Comparison of ENCODE assay signal across 24 cellular contexts in genomic region chr2:159051656-159052055, GRCh38.
DNase-seq lines count a peak whose midpoint lies in the region; ATAC-seq and TF ChIP-seq lines count a peak whose summit lies in the region.
"Had no signal": no experiment of that assay in that cellular context is flagged by ENCODE, and none has a peak within 500 bp of the region (broad histone marks: within the 10 kb centered on the region; RNA-seq: fewer than 3 reads in every experiment).

No MANE protein-coding gene starts in this region.

- peak overlapping the region in 1 of 2 donors; percentile 62 for H3K27ac ChIP-seq in aorta (ENCODE audit: low read depth in 1 of 2, low read length in 2 of 2)
- H3K27ac ChIP-seq: thyroid gland had no signal

- H3K9me3 ChIP-seq in aorta (ENCODE audit: control insufficient read depth, low read length): no peaks in the 10 kb centered on the region
- H3K9me3 ChIP-seq: thyroid gland had no signal

- no peak for TF ChIP-seq CTCF in osteocyte (IDR thresholded peaks at IDR 0.05)

- DNase-seq in left ventricle myocardium superior: no peak
- DNase-seq in Right ventricle myocardium superior: no peak
- DNase-seq in fibroblast of peridontal ligament (ENCODE audit: extremely low read depth): peak; percentile 65
- no peak for DNase-seq in osteocyte (ENCODE audit: extremely low spot score, unreplicated experiment)
- DNase-seq in aorta: peak in 1 of 2 donors; percentile 55
- no peak for DNase-seq in DMS53 (lab: John Stamatoyannopoulos, UW)
- DNase-seq in NCI-H1417 (lab: John Stamatoyannopoulos, UW): no peak
- no peak for DNase-seq in NCI-H446 treated with DMSO at 0.1 percent for 48 hours (lab: John Stamatoyannopoulos, UW)
- DNase-seq: activated CD4-positive, alpha-beta memory T cell treated with anti-CD3 and anti-CD28 coated beads for 36 hours; activated CD8-positive, alpha-beta memory T cell treated with anti-CD3 and anti-CD28 coated beads, Interleukin-2, amount 50 U/mL, for 48 hours; activated effector memory CD4-positive, alpha-beta T cell treated with Interleukin-2 at 50 U/mL for 16 hours; activated naive CD8-positive, alpha-beta T cell treated with anti-CD3 and anti-CD28 coated beads for 36 hours; effector CD8-positive, alpha-beta T cell; KBM-7; kidney; NCI-H1436; occipital lobe; SHP77 treated with DMSO at 0.1 percent for 48 hours; stimulated activated CD4-positive, alpha-beta T cell treated with anti-CD3 and anti-CD28 coated beads, Interleukin-15, amount 100 ng/mL, for 24 hours; stimulated activated naive CD8-positive, alpha-beta T cell treated with anti-CD3 and anti-CD28 coated beads, Interleukin-15, Interleukin-2, amounts not matched to agents 100 U/mL and 50 U/mL, for 24 hours; T-cell; thyroid gland had no signal

- no peaks in the 10 kb centered on the region for H3K36me3 ChIP-seq in aorta (ENCODE audit: control insufficient read depth in 1 of 2, insufficient read depth in 2 of 2, low read length in 1 of 2)
- H3K36me3 ChIP-seq: thyroid gland had no signal

- peak overlapping the region; percentile 50 for H3K27ac Mint-ChIP-seq in osteocyte (ENCODE audit: unreplicated experiment)
- H3K27ac Mint-ChIP-seq: activated CD4-positive, alpha-beta memory T cell treated with anti-CD3 and anti-CD28 coated beads for 36 hours; activated naive CD8-positive, alpha-beta T cell treated with anti-CD3 and anti-CD28 coated beads for 36 hours; T-cell had no signal

- no peaks in the 10 kb centered on the region for H3K27me3 ChIP-seq in aorta (ENCODE audit: control insufficient read depth in 1 of 2, insufficient read depth in 2 of 2, low read length in 1 of 2)
- H3K27me3 ChIP-seq: thyroid gland had no signal

- intact Hi-C loops in left ventricle myocardium superior (cut with micrococcal nuclease) (no loop called here), Right ventricle myocardium superior (cut with DNase I) (no loop called here), aorta (cut with DNase I) (no loop called here)

- peaks cover 2 to 16% of the 10 kb centered on the region in 2 donors for H3K4me1 ChIP-seq in aorta (ENCODE audit: control insufficient read depth in 1 of 2, insufficient read depth in 2 of 2, low read length in 2 of 2)

- H3K27me3 Mint-ChIP-seq in osteocyte (ENCODE audit: unreplicated experiment): no peaks in the 10 kb centered on the region
- H3K27me3 Mint-ChIP-seq: activated naive CD8-positive, alpha-beta T cell treated with anti-CD3 and anti-CD28 coated beads for 36 hours had no signal

- peaks cover 24% of the 10 kb centered on the region for H3K4me1 Mint-ChIP-seq in osteocyte (ENCODE audit: unreplicated experiment)
- H3K4me1 Mint-ChIP-seq: activated naive CD8-positive, alpha-beta T cell treated with anti-CD3 and anti-CD28 coated beads for 36 hours; T-cell had no signal

- peaks cover 16% of the 10 kb centered on the region for H3K36me3 Mint-ChIP-seq in osteocyte (ENCODE audit: unreplicated experiment)
- H3K36me3 Mint-ChIP-seq: activated CD4-positive, alpha-beta memory T cell treated with anti-CD3 and anti-CD28 coated beads for 36 hours; activated naive CD8-positive, alpha-beta T cell treated with anti-CD3 and anti-CD28 coated beads for 36 hours; T-cell had no signal

- no peaks in the 10 kb centered on the region for H3K9me3 Mint-ChIP-seq in osteocyte (ENCODE audit: unreplicated experiment)
- H3K9me3 Mint-ChIP-seq: activated CD4-positive, alpha-beta memory T cell treated with anti-CD3 and anti-CD28 coated beads for 36 hours; activated naive CD8-positive, alpha-beta T cell treated with anti-CD3 and anti-CD28 coated beads for 36 hours; T-cell had no signal

- ATAC-seq in left ventricle myocardium superior: peak; percentile 8
- no peak for ATAC-seq in Right ventricle myocardium superior (ENCODE audit: poor library complexity)
- ATAC-seq in aorta (ENCODE audit: low FRiP score): peak; percentile 26
- ATAC-seq: activated CD4-positive, CD25-positive, alpha-beta regulatory T cell treated with anti-CD3 and anti-CD28 coated beads, Interleukin-2, amount 50 U/mL, for 24 hours; stimulated activated naive CD8-positive, alpha-beta T cell treated with anti-CD3 and anti-CD28 coated beads, Interleukin-15, Interleukin-2, amounts not matched to agents 100 U/mL and 50 U/mL, for 24 hours; T-cell had no signal

- WGBS in aorta, 2 donors: 5% methylated on average over 5 of the region's 5 CpGs

- H3K4me3 ChIP-seq in aorta (ENCODE audit: low read length in 2 of 2): no peak overlapping the region
- H3K4me3 ChIP-seq: lung, thyroid gland had no signal

- no peak overlapping the region for H3K4me3 Mint-ChIP-seq in osteocyte (ENCODE audit: unreplicated experiment)
- H3K4me3 Mint-ChIP-seq: activated CD4-positive, alpha-beta memory T cell treated with anti-CD3 and anti-CD28 coated beads for 36 hours; activated naive CD8-positive, alpha-beta T cell treated with anti-CD3 and anti-CD28 coated beads for 36 hours; T-cell had no signal
